In the genomic region with DNA sequence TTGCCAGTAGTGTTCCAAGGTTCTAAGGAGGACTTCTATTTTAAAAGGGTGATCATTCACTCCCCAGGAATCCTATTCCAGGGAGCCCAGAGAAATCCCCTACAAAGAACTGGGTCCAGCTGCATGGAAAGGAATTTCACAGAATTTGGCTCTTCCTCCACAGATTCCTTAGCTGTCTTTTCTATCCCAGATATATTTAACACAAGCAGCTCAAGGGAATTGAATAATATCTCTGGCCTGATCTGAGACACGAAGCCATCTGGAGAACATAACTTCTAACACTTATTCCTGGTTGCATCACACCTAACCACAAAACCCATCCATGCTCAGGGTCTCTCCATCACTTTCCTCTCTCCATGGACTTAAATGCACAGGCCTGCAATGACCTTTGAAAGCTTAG, we compare ENCODE assay signal across 26 cellular contexts.
DNase-seq lines count a peak whose midpoint lies in the region; ATAC-seq and TF ChIP-seq lines count a peak whose summit lies in the region.
"Had no signal": no experiment of that assay in that cellular context is flagged by ENCODE, and none has a peak within 500 bp of the region (broad histone marks: within the 10 kb centered on the region; RNA-seq: fewer than 3 reads in every experiment).

No MANE protein-coding gene starts in this region.

- POLR2A ChIA-PET in BJ (lab: Charles Lee) (no interaction called here), IMR-90 (lab: Charles Lee; ENCODE audit: unreplicated experiment) (no interaction called here), A673 (lab: Charles Lee; ENCODE audit: low non-redundant PET) (no interaction called here)
- POLR2A ChIA-PET in activated CD4-positive, alpha-beta T cell treated with anti-CD3 and anti-CD28 coated beads, Interleukin-2, amount 10 ng/mL, durations not matched to agents 7 days and 5 days (lab: Charles Lee), result no interaction called here

- intact Hi-C loops in IMR-90 (cut with micrococcal nuclease) (no loop called here), psoas muscle (cut with DNase I) (no loop called here), A673 (cut with micrococcal nuclease; ENCODE audit: unreplicated experiment) (no loop called here)

- no peak overlapping the region for H3K27ac ChIP-seq in IMR-90 (ENCODE audit: insufficient read depth, low read length)
- H3K27ac ChIP-seq in psoas muscle, result no peak overlapping the region
- H3K27ac ChIP-seq in A673 (ENCODE audit: low read depth, low read length, poor library complexity, severe bottlenecking), result no peak overlapping the region
- H3K27ac ChIP-seq: colonic mucosa, esophagus squamous epithelium, thoracic aorta, vagina had no signal

- no peak overlapping the region for H3K23ac ChIP-seq in IMR-90 (ENCODE audit: low read depth, low read length)

- ATAC-seq in IMR-90 (ENCODE audit: low read depth) (peak; percentile 29), psoas muscle (peak; percentile 48 to 70 (median 55))
- no peak for ATAC-seq in stimulated activated memory B cell treated with anti-CD40 and anti-IgM and Interleukin-4, amounts not matched to agents 10 μg/mL and 1 μg/mL and 100 μg/mL, for 72 hours
- ATAC-seq: activated CD4-positive, CD25-positive, alpha-beta regulatory T cell treated with anti-CD3 and anti-CD28 coated beads, Interleukin-2, amount 50 U/mL, for 24 hours; activated CD8-positive, alpha-beta T cell treated with anti-CD3 and anti-CD28 coated beads, Interleukin-2, amount 10 ng/mL, durations not matched to agents 7 days and 5 days; stimulated activated effector memory CD8-positive, alpha-beta T cell treated with anti-CD3 and anti-CD28 coated beads, Interleukin-12 subunit alpha, Interleukin-12 subunit beta, amount 100 ng/mL, for 72 hours had no signal

- no peak overlapping the region for H2BK20ac ChIP-seq in IMR-90 (ENCODE audit: low read depth, low read length)

- WGBS in IMR-90 (ENCODE audit: extremely low coverage in 2 of 2, insufficient read length in 1 of 2), 2 experiments, result 20% methylated on average over 1 of the region's 1 CpG; no CpG with 5 or more reads in 1 of the 2 experiments
- 7 to 12% (median 9%) methylated on average over 1 of the region's 1 CpG for WGBS in psoas muscle, 3 donors

- H2AK5ac ChIP-seq in IMR-90 (ENCODE audit: low read depth, low read length), result no peak overlapping the region

- H3K4me3 Mint-ChIP-seq in activated CD4-positive, alpha-beta T cell treated with anti-CD3 and anti-CD28 coated beads, Interleukin-2, amount 10 ng/mL, durations not matched to agents 7 days and 5 days, result no peak overlapping the region
- H3K4me3 Mint-ChIP-seq in stimulated activated memory B cell treated with anti-CD40 and anti-IgM and Interleukin-4, amounts not matched to agents 10 μg/mL and 1 μg/mL and 100 μg/mL, for 72 hours, result no peak overlapping the region
- H3K4me3 Mint-ChIP-seq: activated CD8-positive, alpha-beta T cell treated with anti-CD3 and anti-CD28 coated beads, Interleukin-2, amount 10 ng/mL, durations not matched to agents 7 days and 5 days; CD8-positive, alpha-beta memory T cell; stimulated activated effector memory CD8-positive, alpha-beta T cell treated with anti-CD3 and anti-CD28 coated beads, Interleukin-12 subunit alpha, Interleukin-12 subunit beta, amount 100 ng/mL, for 72 hours had no signal

- no peak overlapping the region for H3K14ac ChIP-seq in IMR-90 (replicated peaks; ENCODE audit: low read depth, low read length)

- no peak overlapping the region for H3K27ac Mint-ChIP-seq in activated CD4-positive, alpha-beta T cell treated with anti-CD3 and anti-CD28 coated beads, Interleukin-2, amount 10 ng/mL, durations not matched to agents 7 days and 5 days
- H3K27ac Mint-ChIP-seq in stimulated activated memory B cell treated with anti-CD40 and anti-IgM and Interleukin-4, amounts not matched to agents 10 μg/mL and 1 μg/mL and 100 μg/mL, for 72 hours, result no peak overlapping the region
- H3K27ac Mint-ChIP-seq: activated CD8-positive, alpha-beta T cell treated with anti-CD3 and anti-CD28 coated beads, Interleukin-2, amount 10 ng/mL, durations not matched to agents 7 days and 5 days; CD8-positive, alpha-beta memory T cell; stimulated activated effector memory CD8-positive, alpha-beta T cell treated with anti-CD3 and anti-CD28 coated beads, Interleukin-12 subunit alpha, Interleukin-12 subunit beta, amount 100 ng/mL, for 72 hours had no signal

- H2AFZ ChIP-seq in IMR-90 (replicated peaks; ENCODE audit: low read length, poor library complexity), result no peak overlapping the region

- peaks cover 5% of the 10 kb centered on the region for H3K9me3 Mint-ChIP-seq in activated CD4-positive, alpha-beta T cell treated with anti-CD3 and anti-CD28 coated beads, Interleukin-2, amount 10 ng/mL, durations not matched to agents 7 days and 5 days
- no peaks in the 10 kb centered on the region for H3K9me3 Mint-ChIP-seq in stimulated activated memory B cell treated with anti-CD40 and anti-IgM and Interleukin-4, amounts not matched to agents 10 μg/mL and 1 μg/mL and 100 μg/mL, for 72 hours
- H3K9me3 Mint-ChIP-seq: stimulated activated effector memory CD8-positive, alpha-beta T cell treated with anti-CD3 and anti-CD28 coated beads, Interleukin-12 subunit alpha, Interleukin-12 subunit beta, amount 100 ng/mL, for 72 hours had no signal

- H2BK120ac ChIP-seq in IMR-90 (ENCODE audit: low read depth, low read length), result no peak overlapping the region

- no peaks in the 10 kb centered on the region for H3K79me1 ChIP-seq in IMR-90 (ENCODE audit: low read depth in 1 of 2, low read length in 2 of 2)

- TF ChIP-seq CTCF in BJ (IDR thresholded peaks at IDR 0.05; ENCODE audit: insufficient read depth, low read depth, low read length) (no peak), IMR-90 (conservative IDR thresholded peaks at IDR 0.05; ENCODE audit: low read depth, low read length) (no peak), fibroblast of mammary gland (conservative IDR thresholded peaks at IDR 0.05; ENCODE audit: control insufficient read depth, insufficient read depth, low read depth, low read length) (no peak), psoas muscle (IDR thresholded peaks at IDR 0.05) (no peak), A673 (conservative IDR thresholded peaks at IDR 0.05; ENCODE audit: low read depth, low read length) (no peak), foreskin fibroblast (IDR thresholded peaks at IDR 0.05; ENCODE audit: low read depth, low read length) (no peak)

- TF ChIP-seq POLR2A in IMR-90 (IDR thresholded peaks at IDR 0.05; ENCODE audit: low read depth, low read length), result no peak

- no peaks in the 10 kb centered on the region for H3K27me3 Mint-ChIP-seq in activated CD4-positive, alpha-beta T cell treated with anti-CD3 and anti-CD28 coated beads, Interleukin-2, amount 10 ng/mL, durations not matched to agents 7 days and 5 days
- no peaks in the 10 kb centered on the region for H3K27me3 Mint-ChIP-seq in stimulated activated memory B cell treated with anti-CD40 and anti-IgM and Interleukin-4, amounts not matched to agents 10 μg/mL and 1 μg/mL and 100 μg/mL, for 72 hours
- H3K27me3 Mint-ChIP-seq: CD8-positive, alpha-beta memory T cell had no signal

- H3K9me1 ChIP-seq in IMR-90 (ENCODE audit: insufficient read depth, low read length), result no peaks in the 10 kb centered on the region

- TF ChIP-seq RAD21 in IMR-90 (IDR thresholded peaks at IDR 0.05; ENCODE audit: low read length), result no peak

- no peak overlapping the region for H3K56ac ChIP-seq in IMR-90 (ENCODE audit: extremely low read depth, insufficient read depth, low read length)

- H3K18ac ChIP-seq in IMR-90 (ENCODE audit: low read depth, low read length), result no peak overlapping the region

- no peaks in the 10 kb centered on the region for H3K36me3 ChIP-seq in BJ (ENCODE audit: control insufficient read depth, insufficient read depth, low read length)
- H3K36me3 ChIP-seq in IMR-90 (ENCODE audit: control insufficient read depth, insufficient read depth, low read length), result no peaks in the 10 kb centered on the region
- no peaks in the 10 kb centered on the region for H3K36me3 ChIP-seq in psoas muscle (ENCODE audit: insufficient read depth in 1 of 2, low read depth in 1 of 2)
- H3K36me3 ChIP-seq in A673 (ENCODE audit: insufficient read depth, low read length, poor library complexity, severe bottlenecking), result no peaks in the 10 kb centered on the region
- H3K36me3 ChIP-seq: colonic mucosa, esophagus squamous epithelium, thoracic aorta, vagina had no signal

- H3K27me3 ChIP-seq in BJ (ENCODE audit: control insufficient read depth, insufficient read depth, low read length), result no peaks in the 10 kb centered on the region
- no peaks in the 10 kb centered on the region for H3K27me3 ChIP-seq in IMR-90 (ENCODE audit: control insufficient read depth, insufficient read depth, low read length)
- no peaks in the 10 kb centered on the region for H3K27me3 ChIP-seq in psoas muscle (ENCODE audit: insufficient read depth in 3 of 3, low read length in 2 of 3)
- no peaks in the 10 kb centered on the region for H3K27me3 ChIP-seq in A673 (replicated peaks; ENCODE audit: insufficient read depth, low read depth, low read length, poor library complexity)
- H3K27me3 ChIP-seq: colonic mucosa, esophagus squamous epithelium, vagina had no signal

- H3K9me3 ChIP-seq in IMR-90 (ENCODE audit: control insufficient read depth, insufficient read depth, low read length) (peaks cover 2% of the 10 kb centered on the region; the same call in 1 of the 2 replicates), psoas muscle (no peaks in the 10 kb centered on the region), A673 (ENCODE audit: low read depth, low read length, poor library complexity, severe bottlenecking) (no peaks in the 10 kb centered on the region)
- H3K9me3 ChIP-seq: colonic mucosa, esophagus squamous epithelium, thoracic aorta, vagina had no signal

- no peak overlapping the region for H2AK9ac ChIP-seq in IMR-90 (replicated peaks; ENCODE audit: low read depth, low read length, poor library complexity)

- H3K36me3 Mint-ChIP-seq in activated CD4-positive, alpha-beta T cell treated with anti-CD3 and anti-CD28 coated beads, Interleukin-2, amount 10 ng/mL, durations not matched to agents 7 days and 5 days (ENCODE audit: low read depth), result no peaks in the 10 kb centered on the region
- no peaks in the 10 kb centered on the region for H3K36me3 Mint-ChIP-seq in stimulated activated memory B cell treated with anti-CD40 and anti-IgM and Interleukin-4, amounts not matched to agents 10 μg/mL and 1 μg/mL and 100 μg/mL, for 72 hours
- H3K36me3 Mint-ChIP-seq: CD8-positive, alpha-beta memory T cell; stimulated activated effector memory CD8-positive, alpha-beta T cell treated with anti-CD3 and anti-CD28 coated beads, Interleukin-12 subunit alpha, Interleukin-12 subunit beta, amount 100 ng/mL, for 72 hours had no signal

- H3K4ac ChIP-seq in IMR-90 (ENCODE audit: low read depth, low read length), result no peak overlapping the region

- no peak overlapping the region for H2BK15ac ChIP-seq in IMR-90 (ENCODE audit: low read depth, low read length)

- H3K4me1 Mint-ChIP-seq in activated CD4-positive, alpha-beta T cell treated with anti-CD3 and anti-CD28 coated beads, Interleukin-2, amount 10 ng/mL, durations not matched to agents 7 days and 5 days, result peaks cover 3% of the 10 kb centered on the region
- H3K4me1 Mint-ChIP-seq in stimulated activated memory B cell treated with anti-CD40 and anti-IgM and Interleukin-4, amounts not matched to agents 10 μg/mL and 1 μg/mL and 100 μg/mL, for 72 hours, result no peaks in the 10 kb centered on the region
- H3K4me1 Mint-ChIP-seq: CD8-positive, alpha-beta memory T cell; stimulated activated effector memory CD8-positive, alpha-beta T cell treated with anti-CD3 and anti-CD28 coated beads, Interleukin-12 subunit alpha, Interleukin-12 subunit beta, amount 100 ng/mL, for 72 hours had no signal

- no peaks in the 10 kb centered on the region for H4K20me1 ChIP-seq in IMR-90 (ENCODE audit: insufficient read depth, low read length)

- H3K9ac ChIP-seq in IMR-90 (ENCODE audit: low read depth, low read length), result no peak overlapping the region

- no peak overlapping the region for H2BK5ac ChIP-seq in IMR-90 (ENCODE audit: low read depth, low read length, poor library complexity, severe bottlenecking)

- BruUV-seq in IMR-90 (replicated peaks; lab: Mats Ljungman, UMichigan), result no TSS peak
- no TSS peak for BruUV-seq in A673 (replicated peaks; lab: Mats Ljungman, UMichigan)

- DNase-seq in BJ (ENCODE audit: low read depth), result peak; percentile 50
- peak; percentile 19 for DNase-seq in IMR-90
- DNase-seq in fibroblast of mammary gland (ENCODE audit: low read depth), result peak; percentile 93
- no peak for DNase-seq in psoas muscle
- DNase-seq in activated CD4-positive, alpha-beta T cell treated with anti-CD3 and anti-CD28 coated beads, Interleukin-2, amount 10 ng/mL, durations not matched to agents 7 days and 5 days, result no peak
- DNase-seq in A673 (ENCODE audit: low spot score), result no peak
- no peak for DNase-seq in foreskin fibroblast
- DNase-seq: activated CD8-positive, alpha-beta T cell treated with anti-CD3 and anti-CD28 coated beads, Interleukin-2, amount 10 ng/mL, durations not matched to agents 7 days and 5 days; activated gamma-delta T cell treated with Interleukin-2 at 50 U/mL for 16 hours; activated T-cell treated with anti-CD3 and anti-CD28 coated beads, Interleukin-2, amount 50 U/mL, for 1 hour; CD8-positive, alpha-beta memory T cell; colonic mucosa; esophagus squamous epithelium; MM.1S; NCI-H1694 treated with DMSO at 0.1 percent for 48 hours; NCI-H226; NCI-H82; OCI-M1; posterior cingulate gyrus; SIG-M5; stimulated activated CD4-positive, alpha-beta T cell treated with anti-CD3 and anti-CD28 coated beads, Interleukin-1b, Interleukin-23, amount 100 ng/mL, for 48 hours had no signal

- no peak overlapping the region for H4K91ac ChIP-seq in IMR-90 (ENCODE audit: insufficient read depth, low read depth, low read length)

- in situ Hi-C loops in IMR-90 (cut with MboI; ENCODE audit: low sequenced_read_pairs), result no loop called here

- dilution Hi-C loops in IMR-90 (cut with HindIII; ENCODE audit: low sequenced_read_pairs, unreplicated experiment), result no loop called here

- no peak overlapping the region; the same call in 1 of the 2 replicates for H3K4me2 ChIP-seq in IMR-90 (ENCODE audit: low read depth, low read length)

- no peak overlapping the region for H4K5ac ChIP-seq in IMR-90 (ENCODE audit: low read depth, low read length)

- H3K4me1 ChIP-seq in IMR-90 (ENCODE audit: control insufficient read depth, insufficient read depth, low read length), result no peaks in the 10 kb centered on the region; the same call in 1 of the 2 replicates
- H3K4me1 ChIP-seq in psoas muscle, result no peaks in the 10 kb centered on the region
- H3K4me1 ChIP-seq in A673 (ENCODE audit: insufficient read depth, low read length, poor library complexity, severe bottlenecking), result no peaks in the 10 kb centered on the region
- H3K4me1 ChIP-seq: colonic mucosa, esophagus squamous epithelium had no signal

- H3K4me3 ChIP-seq in BJ (ENCODE audit: low read depth, low read length) (no peak overlapping the region), IMR-90 (ENCODE audit: insufficient read depth, low read depth, low read length) (no peak overlapping the region), fibroblast of mammary gland (ENCODE audit: control insufficient read depth, low read depth, low read length) (no peak overlapping the region), psoas muscle (no peak overlapping the region), A673 (ENCODE audit: low read depth, low read length, poor library complexity, severe bottlenecking) (no peak overlapping the region), foreskin fibroblast (ENCODE audit: low read depth in 1 of 2, low read length in 2 of 2) (no peak overlapping the region)
- H3K4me3 ChIP-seq: colonic mucosa, esophagus squamous epithelium, thoracic aorta, vagina had no signal

- no peak overlapping the region for H4K8ac ChIP-seq in IMR-90 (ENCODE audit: low read depth in 2 of 2, low read length in 2 of 2)

- CTCF ChIA-PET in BJ (lab: Yijun Ruan, JAX), result interaction anchor here (1.1 kb wide), 1 partner anchor 372 kb away, joined by 3 read pairs; no protein-coding TSS in a partner anchor
- CTCF ChIA-PET in IMR-90 (lab: Yijun Ruan, JAX), result no interaction called here
- CTCF ChIA-PET in activated CD4-positive, alpha-beta T cell treated with anti-CD3 and anti-CD28 coated beads, Interleukin-2, amount 10 ng/mL, durations not matched to agents 7 days and 5 days (lab: Charles Lee), result interaction anchor here (0.7 to 2.6 kb wide), 2 partner anchors 13 to 17 kb away, joined by 3 to 6 read pairs; no protein-coding TSS in a partner anchor
- CTCF ChIA-PET in A673 (lab: Charles Lee), result no interaction called here

Comparison
In these comparisons a context has a peak if more than half of its experiments do, and no peak if none do; other contexts are left out.
1. DNase-seq: peak in BJ (single experiment), IMR-90 (single experiment) and fibroblast of mammary gland (single experiment); none in psoas muscle (0 of 2), activated CD4-positive, alpha-beta T cell treated with anti-CD3 and anti-CD28 coated beads, Interleukin-2, amount 10 ng/mL, durations not matched to agents 7 days and 5 days (single experiment), A673 (single experiment) and foreskin fibroblast (0 of 2).
2. CTCF ChIA-PET loops: an anchor here in BJ (1.1 kb wide) and activated CD4-positive, alpha-beta T cell treated with anti-CD3 and anti-CD28 coated beads, Interleukin-2, amount 10 ng/mL, durations not matched to agents 7 days and 5 days (0.7 to 2.6 kb wide); none called in IMR-90 and A673.